27 cellular contexts compared by ENCODE assay signal in genomic region chr15:74555192-74555591, GRCh38.
"Had no signal": no experiment of that assay in that cellular context is flagged by ENCODE, and none has a peak within 500 bp of the region (broad histone marks: within the 10 kb centered on the region; RNA-seq: fewer than 3 reads in every experiment).

No MANE protein-coding gene starts in this region.

- H3K4me1 ChIP-seq: gastroesophageal sphincter, heart left ventricle, left lung, pancreas, thyroid gland, vagina had no signal

- FAIRE-seq: islet of Langerhans, pancreas had no signal

- H3K27me3 ChIP-seq: dorsolateral prefrontal cortex, gastroesophageal sphincter, heart left ventricle, left lung, neutrophil, pancreas, stomach, thyroid gland, vagina had no signal

- H3K4me2 ChIP-seq: smooth muscle cell had no signal

- H3K36me3 ChIP-seq: pancreas, thyroid gland, vagina had no signal

- H3K27ac ChIP-seq: dorsolateral prefrontal cortex, epithelial cell of prostate, gastroesophageal sphincter, heart left ventricle, left lung, neutrophil, pancreas, stomach, thyroid gland, vagina had no signal

- DNase-seq: dorsolateral prefrontal cortex; effector CD4-positive, alpha-beta T cell; foreskin fibroblast; heart left ventricle; hippocampal formation; left cardiac atrium; left lung; mesenchymal stem cell; mucosa of descending colon; naive B cell; pancreas; stimulated activated CD4-positive, alpha-beta T cell treated with anti-CD3 and anti-CD28 coated beads, Interleukin-12 subunit alpha, Interleukin-12 subunit beta, amount 100 ng/mL, for 4 hours; stimulated activated CD4-positive, alpha-beta T cell treated with anti-CD3 and anti-CD28 coated beads, Interleukin-1b, Interleukin-23, amount 100 ng/mL, for 48 hours; stimulated activated CD4-positive, alpha-beta T cell treated with anti-CD3 and anti-CD28 coated beads, Interleukin-4, amount 100 ng/mL, for 1 hour; stimulated activated CD8-positive, alpha-beta memory T cell treated with anti-CD3 and anti-CD28 coated beads, Interleukin-4, amount 100 ng/mL, for 48 hours; stimulated activated naive CD4-positive, alpha-beta T cell treated with Interleukin-2 at 50 U/mL for 16 hours; stomach; thyroid gland had no signal

- H3K9me3 ChIP-seq: gastroesophageal sphincter, heart left ventricle, left lung, mucosa of descending colon, neutrophil, pancreas, stomach, thyroid gland, vagina had no signal

- ATAC-seq: esophagus mucosa; gastroesophageal sphincter; heart left ventricle; left cardiac atrium; left lung; mucosa of descending colon; natural killer cell treated with Interleukin-12 subunit alpha and Interleukin-12 subunit beta and Interleukin-15 and Interleukin-18, amount 100 ng/mL, for 72 hours; pancreas; sciatic nerve had no signal

- H3K4me3 ChIP-seq: dorsolateral prefrontal cortex, gastroesophageal sphincter, heart left ventricle, left lung, mucosa of descending colon, pancreas, smooth muscle cell, stomach, thyroid gland, vagina had no signal
